ENCODE assay signal across 6 cellular contexts in genomic region chrX:120146323-120146722, GRCh38. TPM values are rescaled to one million over a fixed set of nuclear protein-coding genes. Genes with fewer than 3 reads are reported as not detected.
"Had no signal": no experiment of that assay in that cellular context is flagged by ENCODE, and none has a peak within 500 bp of the region (broad histone marks: within the 10 kb centered on the region; RNA-seq: fewer than 3 reads in every experiment).

No MANE protein-coding gene starts in this region.

RNA-seq across cellular contexts. Expression of gene RHOXF2, which starts 12.1 kb away (rescaled TPM):
- total RNA-seq: M059J, PC-9, Right ventricle myocardium inferior, RPMI7951, SJCRH30, SK-MEL-5 had no signal

RNA-seq across cellular contexts. Expression of gene RHOXF1, which starts 30.6 kb away (rescaled TPM):
- total RNA-seq: M059J, Right ventricle myocardium inferior, RPMI7951, SJCRH30, SK-MEL-5 had no signal
